In genomic region chr1:201279313-201279712, GRCh38 we compare ENCODE assay signal across 25 cellular contexts. TPM values are rescaled to one million over a fixed set of nuclear protein-coding genes. Genes with fewer than 3 reads are reported as not detected.
A peak's percentile ranks its signal among the peaks of the same experiment; 100 is the strongest.
DNase-seq lines count a peak whose midpoint lies in the region; ATAC-seq and TF ChIP-seq lines count a peak whose summit lies in the region.
"Had no signal": no experiment of that assay in that cellular context is flagged by ENCODE, and none has a peak within 500 bp of the region (broad histone marks: within the 10 kb centered on the region; RNA-seq: fewer than 3 reads in every experiment).

No MANE protein-coding gene starts in this region.

- intact Hi-C loops in left lung (cut with DNase I) (no loop called here), CD14-positive monocyte (cut with micrococcal nuclease) (no loop called here), Calu3 (cut with micrococcal nuclease; ENCODE audit: unreplicated experiment) (no loop called here)

- CTCF ChIA-PET in Calu3 (lab: Charles Lee): interaction anchor here (1.8 kb wide), 1 partner anchor 10 kb away, joined by 7 read pairs; no protein-coding TSS in a partner anchor

- no peak overlapping the region for H3K27ac ChIP-seq in GM23248
- H3K27ac ChIP-seq in left lung: no peak overlapping the region
- no peak overlapping the region for H3K27ac ChIP-seq in foreskin keratinocyte
- H3K27ac ChIP-seq: parathyroid adenoma, thyroid gland had no signal

- H3K4me1 ChIP-seq in GM23248 (ENCODE audit: insufficient read depth) (peaks cover 28% of the 10 kb centered on the region), left lung (peaks cover 4 to 7% of the 10 kb centered on the region in 2 donors), foreskin keratinocyte (peaks cover 34% of the 10 kb centered on the region)
- H3K4me1 ChIP-seq: parathyroid adenoma had no signal

- H3K27ac Mint-ChIP-seq in CD14-positive monocyte: no peak overlapping the region
- no peak overlapping the region for H3K27ac Mint-ChIP-seq in Calu3 (ENCODE audit: unreplicated experiment)
- H3K27ac Mint-ChIP-seq: mesothelial cell of epicardium; nephron progenitor cell; stimulated activated memory B cell treated with anti-CD40 and anti-IgM and Interleukin-4, amounts not matched to agents 10 μg/mL and 1 μg/mL and 100 μg/mL, for 72 hours had no signal

- H3K9me2 ChIP-seq in GM23248 (ENCODE audit: insufficient read depth): no peaks in the 10 kb centered on the region

- H3K9ac ChIP-seq in GM23248: no peak overlapping the region
- H3K9ac ChIP-seq: parathyroid adenoma had no signal

- peaks cover 0 to 2% of the 10 kb centered on the region in 2 donors for H3K36me3 Mint-ChIP-seq in CD14-positive monocyte
- H3K36me3 Mint-ChIP-seq in Calu3 (ENCODE audit: insufficient read depth, unreplicated experiment): peaks cover 6% of the 10 kb centered on the region
- H3K36me3 Mint-ChIP-seq: mesothelial cell of epicardium; stimulated activated memory B cell treated with anti-CD40 and anti-IgM and Interleukin-4, amounts not matched to agents 10 μg/mL and 1 μg/mL and 100 μg/mL, for 72 hours had no signal

- no peak overlapping the region for H2AFZ ChIP-seq in GM23248
- H2AFZ ChIP-seq: parathyroid adenoma had no signal

- H3K27me3 ChIP-seq in GM23248 (replicated peaks; ENCODE audit: insufficient read depth) (no peaks in the 10 kb centered on the region), left lung (peaks cover 20 to 46% of the 10 kb centered on the region in 2 donors), foreskin keratinocyte (no peaks in the 10 kb centered on the region)
- H3K27me3 ChIP-seq: thyroid gland had no signal

- TF ChIP-seq CTCF in AG10803 (conservative IDR thresholded peaks at IDR 0.05; ENCODE audit: low read length): no peak
- no peak for TF ChIP-seq CTCF in choroid plexus epithelial cell (conservative IDR thresholded peaks at IDR 0.05; ENCODE audit: low read depth, low read length)
- no peak for TF ChIP-seq CTCF in left lung (IDR thresholded peaks at IDR 0.05)
- no peak for TF ChIP-seq CTCF in CD14-positive monocyte (IDR thresholded peaks at IDR 0.05)
- TF ChIP-seq CTCF in Calu3 (IDR thresholded peaks at IDR 0.05; ENCODE audit: unreplicated experiment): no peak
- no peak for TF ChIP-seq CTCF in GM10266 (IDR thresholded peaks at IDR 0.05; ENCODE audit: control insufficient read depth, insufficient read depth, low read depth, missing control alignments)
- no peak for TF ChIP-seq CTCF in foreskin keratinocyte (conservative IDR thresholded peaks at IDR 0.05)

- in situ Hi-C loops in GM23248 (cut with MboI): no loop called here

- H3K36me3 ChIP-seq in GM23248 (ENCODE audit: low read depth) (no peaks in the 10 kb centered on the region), left lung (no peaks in the 10 kb centered on the region)
- H3K36me3 ChIP-seq: thyroid gland had no signal

- H4K20me1 ChIP-seq in GM23248 (ENCODE audit: insufficient read depth): no peaks in the 10 kb centered on the region

- H3K9me3 Mint-ChIP-seq in CD14-positive monocyte (peaks cover 0 to 6% (median 0%) of the 10 kb centered on the region in 7 donors), Calu3 (ENCODE audit: low read depth, unreplicated experiment) (no peaks in the 10 kb centered on the region)
- H3K9me3 Mint-ChIP-seq: activated T-cell treated with anti-CD3 and anti-CD28 coated beads, Interleukin-2, amount 50 U/mL, for 4 hours; mesothelial cell of epicardium; nephron progenitor cell; stimulated activated memory B cell treated with anti-CD40 and anti-IgM and Interleukin-4, amounts not matched to agents 10 μg/mL and 1 μg/mL and 100 μg/mL, for 72 hours had no signal

- ATAC-seq in left lung: peak; percentile 29
- ATAC-seq in foreskin keratinocyte: no peak
- ATAC-seq: activated T-cell treated with anti-CD3 and anti-CD28 coated beads, Interleukin-2, amount 50 U/mL, for 4 hours; HCT116; stimulated activated memory B cell treated with anti-CD40 and anti-IgM and Interleukin-4, amounts not matched to agents 10 μg/mL and 1 μg/mL and 100 μg/mL, for 72 hours had no signal

- 25 to 26% methylated on average over 8 of the region's 8 CpGs for WGBS in GM23248 (ENCODE audit: low coverage in 1 of 2, low lambda C conversion rate in 2 of 2, missing lambda C conversion rate in 2 of 2), 2 experiments

- no peaks in the 10 kb centered on the region for H3K9me3 ChIP-seq in GM23248 (ENCODE audit: low read depth)
- no peaks in the 10 kb centered on the region for H3K9me3 ChIP-seq in left lung
- H3K9me3 ChIP-seq: thyroid gland had no signal

- no peaks in the 10 kb centered on the region for H3K79me2 ChIP-seq in GM23248 (ENCODE audit: insufficient read depth)
- H3K79me2 ChIP-seq: parathyroid adenoma had no signal

- no TSS peak for BruUV-seq in Calu3 (replicated peaks; lab: Mats Ljungman, UMichigan)

- no peak overlapping the region for H3K4me2 ChIP-seq in GM23248 (ENCODE audit: unreplicated experiment)

- no peak overlapping the region for H3K4me3 ChIP-seq in AG10803 (ENCODE audit: low read length)
- H3K4me3 ChIP-seq in GM23248: no peak overlapping the region
- no peak overlapping the region for H3K4me3 ChIP-seq in choroid plexus epithelial cell (ENCODE audit: low read depth, low read length)
- H3K4me3 ChIP-seq in left lung: no peak overlapping the region
- H3K4me3 ChIP-seq: thyroid gland had no signal

- DNase-seq in AG10803 (ENCODE audit: low read depth) (peak; percentile 69), GM23248 (peak; percentile 91), choroid plexus epithelial cell (ENCODE audit: low read depth) (peak; percentile 34), left lung (no peak), CD14-positive monocyte (ENCODE audit: low spot score) (no peak), Calu3 (no peak), GM10266 (ENCODE audit: extremely low spot score) (no peak), foreskin keratinocyte (no peak)
- DNase-seq: activated CD4-positive, alpha-beta T cell treated with anti-CD3 and anti-CD28 coated beads for 1 hour; activated CD8-positive, alpha-beta memory T cell treated with anti-CD3 and anti-CD28 coated beads for 24 hours; activated naive CD4-positive, alpha-beta T cell treated with Interleukin-2 at 50 U/mL for 16 hours; activated T-cell treated with anti-CD3 and anti-CD28 coated beads, Interleukin-2, amount 50 U/mL, for 4 hours; anterior cingulate cortex; cerebellar nuclear complex; DMS79 treated with DMSO at 0.1 percent for 48 hours; kidney glomerular epithelial cell; NCI-H510A treated with DMSO at 0.1 percent for 48 hours; nephron progenitor cell; stimulated activated CD4-positive, alpha-beta T cell treated with anti-CD3 and anti-CD28 coated beads, Interleukin-1b, Interleukin-23, amount 100 ng/mL, for 48 hours; thyroid gland had no signal

- H3K27me3 Mint-ChIP-seq in CD14-positive monocyte (ENCODE audit: low read depth in 3 of 3) (peaks cover 40 to 50% (median 46%) of the 10 kb centered on the region in 3 donors), Calu3 (ENCODE audit: unreplicated experiment) (no peaks in the 10 kb centered on the region)

- H3K4me3 Mint-ChIP-seq in CD14-positive monocyte (no peak overlapping the region), Calu3 (ENCODE audit: low read depth, unreplicated experiment) (no peak overlapping the region)
- H3K4me3 Mint-ChIP-seq: activated T-cell treated with anti-CD3 and anti-CD28 coated beads, Interleukin-2, amount 50 U/mL, for 4 hours; mesothelial cell of epicardium; nephron progenitor cell; stimulated activated memory B cell treated with anti-CD40 and anti-IgM and Interleukin-4, amounts not matched to agents 10 μg/mL and 1 μg/mL and 100 μg/mL, for 72 hours had no signal

- H3K4me1 Mint-ChIP-seq in CD14-positive monocyte: peaks cover 2% of the 10 kb centered on the region
- peaks cover 46% of the 10 kb centered on the region for H3K4me1 Mint-ChIP-seq in Calu3 (ENCODE audit: low read depth, unreplicated experiment)

- peaks cover 15% of the 10 kb centered on the region; the same call in 1 of the 2 replicates for H3F3A ChIP-seq in GM23248 (ENCODE audit: insufficient read depth)

RNA-seq across cellular contexts. Expression of gene PKP1, which starts 4.0 kb away (rescaled TPM):
- total RNA-seq in GM23248 (2014; rRNA removed; shearing (Covaris generic)): 0.13 and 0.43 TPM in 2 replicates
- 0.06 and 0.15 TPM in 2 replicates for polyA plus RNA-seq in GM23248 (2016; fragmentation: Nextera tagmentation; extraction: Ambion mirVana)
- 1 to 10 TPM; 2.1 to 2.8 TPM for total RNA-seq in left lung
- not detected for polyA plus RNA-seq in CD14-positive monocyte
- 0.09 and 0.17 TPM in 2 replicates for total RNA-seq in Calu3 (2022)
- total RNA-seq in foreskin keratinocyte: 153 and 171 TPM in 2 replicates
- polyA plus RNA-seq in foreskin keratinocyte: 92.5 and 104 TPM in 2 replicates
- total RNA-seq: activated T-cell treated with anti-CD3 and anti-CD28 coated beads, Interleukin-2, amount 50 U/mL, for 4 hours; RPMI7951 had no signal

Comparison
In these comparisons a context has a peak if more than half of its experiments do, and no peak if none do; other contexts are left out.
1. DNase-seq: peak in AG10803 (single experiment), GM23248 (single experiment) and choroid plexus epithelial cell (single experiment); none in left lung (0 of 2), CD14-positive monocyte (single experiment), Calu3 (single experiment), GM10266 (single experiment) and foreskin keratinocyte (0 of 2).
2. RNA of gene PKP1, which starts 4.0 kb away (total RNA-seq): 153 to 171 TPM in foreskin keratinocyte; 2.1 to 2.8 TPM in left lung, 0.13 to 0.43 TPM in GM23248 and 0.09 to 0.17 TPM in Calu3; every median in the first group is over 10 times any median in the second.